In genomic region chr3:119500265-119500664, GRCh38 we compare ENCODE assay signal across 1 cellular context.
TF ChIP-seq lines count a peak whose summit lies in the region.

No MANE protein-coding gene starts in this region.

TF ChIP-seq in IMR-90, 13 proteins besides CTCF, POLR2A, EP300 and RAD21 (continued from another document):
- TF ChIP-seq SMC3 (IDR thresholded peaks at IDR 0.05; ENCODE audit: low read depth, low read length) (no peak), FOS (IDR thresholded peaks at IDR 0.05; ENCODE audit: low read depth, low read length) (no peak), ELK1 (IDR thresholded peaks at IDR 0.05; ENCODE audit: borderline replicate concordance, low read depth, low read length) (no peak), RFX5 (IDR thresholded peaks at IDR 0.05; ENCODE audit: low read depth, low read length) (no peak)
